ENCODE assay signal across 13 cellular contexts in genomic region chr20:52490715-52491430, GRCh38.
DNase-seq lines count a peak whose midpoint lies in the region; ATAC-seq and TF ChIP-seq lines count a peak whose summit lies in the region.
"Had no signal": no experiment of that assay in that cellular context is flagged by ENCODE, and none has a peak within 500 bp of the region (broad histone marks: within the 10 kb centered on the region; RNA-seq: fewer than 3 reads in every experiment).

No MANE protein-coding gene starts in this region.

- H3K4me1 ChIP-seq in PC-9 (replicated peaks; ENCODE audit: insufficient read depth) (peaks cover 6% of the 10 kb centered on the region), prostate gland (replicated peaks) (no peaks in the 10 kb centered on the region)
- H3K4me1 ChIP-seq: neural progenitor cell had no signal

- H3K9me3 ChIP-seq in PC-9 (ENCODE audit: insufficient read depth, low read depth) (no peaks in the 10 kb centered on the region), prostate gland (no peaks in the 10 kb centered on the region)

- H3K9me2 ChIP-seq in PC-9 (ENCODE audit: insufficient read depth), result no peaks in the 10 kb centered on the region

- H3K27me3 ChIP-seq in PC-9 (ENCODE audit: insufficient read depth, low read depth) (no peaks in the 10 kb centered on the region), prostate gland (replicated peaks; ENCODE audit: insufficient read depth) (no peaks in the 10 kb centered on the region)
- H3K27me3 ChIP-seq: neural progenitor cell had no signal

- WGBS in prostate gland, result 84% methylated on average over 10 of the region's 10 CpGs

- H3K36me3 ChIP-seq in PC-9 (ENCODE audit: low read depth) (no peaks in the 10 kb centered on the region), prostate gland (no peaks in the 10 kb centered on the region)
- H3K36me3 ChIP-seq: neural progenitor cell had no signal

- BruUV-seq in PC-9 (replicated peaks; lab: Mats Ljungman, UMichigan), result no TSS peak

- intact Hi-C loops in PC-9 (cut with micrococcal nuclease; ENCODE audit: unreplicated experiment) (no loop called here), prostate gland (cut with DNase I) (no loop called here)

- H3K27ac ChIP-seq in PC-9, result peak overlapping the region; percentile 64
- H3K27ac ChIP-seq in prostate gland, result no peak overlapping the region
- H3K27ac ChIP-seq: neural progenitor cell had no signal

- H2AFZ ChIP-seq in PC-9, result no peak overlapping the region
- H2AFZ ChIP-seq: neural progenitor cell had no signal

- H3K4me2 ChIP-seq in PC-9, result peak overlapping the region; percentile 32
- H3K4me2 ChIP-seq: neural progenitor cell had no signal

- H3K79me2 ChIP-seq in PC-9 (ENCODE audit: low read depth), result no peaks in the 10 kb centered on the region

- TF ChIP-seq CTCF in PC-9 (conservative IDR thresholded peaks at IDR 0.05) (no peak), epithelial cell of esophagus (IDR thresholded peaks at IDR 0.05; ENCODE audit: insufficient read depth, low read depth, low read length, missing control alignments) (no peak), prostate gland (IDR thresholded peaks at IDR 0.05) (no peak)

- peaks cover 8% of the 10 kb centered on the region; the same call in 1 of the 2 replicates for H3F3A ChIP-seq in PC-9 (ENCODE audit: insufficient read depth, low read depth)

- H3K4me3 ChIP-seq in PC-9 (no peak overlapping the region), epithelial cell of esophagus (ENCODE audit: low read length) (no peak overlapping the region), prostate gland (no peak overlapping the region)
- H3K4me3 ChIP-seq: neural progenitor cell had no signal

- no peaks in the 10 kb centered on the region for H4K20me1 ChIP-seq in PC-9 (ENCODE audit: insufficient read depth)

- TF ChIP-seq POLR2A in prostate gland (IDR thresholded peaks at IDR 0.05), result no peak

- CTCF ChIA-PET in PC-9 (lab: Charles Lee), result no interaction called here

- POLR2A ChIA-PET in PC-9 (lab: Charles Lee; ENCODE audit: unreplicated experiment), result interaction anchor here (0.7 kb wide), 1 partner anchor 38 kb away, joined by 3 read pairs; no protein-coding TSS in a partner anchor

- DNase-seq in Daoy (ENCODE audit: low read depth) (peak; percentile 80), PC-9 (peak in 1 of 2 experiments; percentile 94), epithelial cell of esophagus (ENCODE audit: low read depth) (peak; percentile 94), myocyte (ENCODE audit: low read depth) (peak; percentile 70), prostate gland (ENCODE audit: low spot score) (no peak), NCI-H1694 (lab: John Stamatoyannopoulos, UW) (no peak), NCI-H2227 treated with DMSO at 0.1 percent for 48 hours (lab: John Stamatoyannopoulos, UW) (no peak)
- DNase-seq: activated CD4-positive, alpha-beta T cell treated with anti-CD3 and anti-CD28 coated beads, Interleukin-2, amount 50 U/mL, for 48 hours; activated naive CD4-positive, alpha-beta T cell treated with anti-CD3 and anti-CD28 coated beads for 36 hours; NCI-H69; stimulated activated CD4-positive, alpha-beta T cell treated with anti-CD3 and anti-CD28 coated beads, Interleukin-2, amount 100 ng/mL, for 24 hours had no signal

- no peak for ATAC-seq in GM21423 (IDR thresholded peaks at IDR 0.05; ENCODE audit: unreplicated experiment)

Comparison
In these comparisons a context has a peak if more than half of its experiments do, and no peak if none do; other contexts are left out.
1. DNase-seq: peak in Daoy (single experiment), epithelial cell of esophagus (single experiment) and myocyte (single experiment); none in prostate gland (single experiment), NCI-H1694 (single experiment) and NCI-H2227 treated with DMSO at 0.1 percent for 48 hours (single experiment).